In genomic region chr15:30625436-30626193, GRCh38 we compare ENCODE assay signal across 7 cellular contexts.
DNase-seq lines count a peak whose midpoint lies in the region; ATAC-seq, FAIRE-seq and TF ChIP-seq lines count a peak whose summit lies in the region.
"Not testable (repeated sequence)": the region's sequence is repeated elsewhere in the genome, so short reads cannot be mapped to it uniquely, and the experiment has no call there.

Gene ARHGAP11B, plus strand, starts transcription at chr15:30626128.

- peak within 1 kb of the TSS; percentile 47 for H3K9ac ChIP-seq in endocrine pancreas (ENCODE audit: control insufficient read depth, insufficient read depth, low read length)

- DNase-seq in GM18507 (ENCODE audit: extremely low spot score, insufficient read length, low read depth): peak; percentile 50
- peak; percentile 98 for DNase-seq in NAMALWA (ENCODE audit: low spot score)
- DNase-seq in activated T-cell treated with anti-CD3 and anti-CD28 coated beads for 24 hours (ENCODE audit: low read depth): peak; percentile 93
- DNase-seq in left lung: peak; percentile 93 to 94
- peak; percentile 92 to 93 for DNase-seq in stimulated activated CD4-positive, alpha-beta T cell treated with anti-CD3 and anti-CD28 coated beads, Interleukin-12 subunit alpha, Interleukin-12 subunit beta, amount 100 ng/mL, for 24 hours (ENCODE audit: low read depth in 2 of 2)

- peak; percentile 97 for FAIRE-seq in GM18507 (lab: Jason Lieb, UNC)

- ATAC-seq in HG02759 (IDR thresholded peaks at IDR 0.05; ENCODE audit: unreplicated experiment) (peak; percentile 94), left lung (peak; percentile 97)

- H3K9me3 ChIP-seq in endocrine pancreas (ENCODE audit: control insufficient read depth, low read length); left lung: not testable (repeated sequence)

- H3K4me3 ChIP-seq in endocrine pancreas (ENCODE audit: control insufficient read depth, insufficient read depth, low read length) (peak within 1 kb of the TSS; percentile 67), left lung (peak within 1 kb of the TSS; percentile 55 to 61)

- TF ChIP-seq CTCF in left lung (IDR thresholded peaks at IDR 0.05): not testable (repeated sequence)

- H3K27ac ChIP-seq in left lung: peak within 1 kb of the TSS; percentile 91 to 94

- H3K27me3 ChIP-seq in endocrine pancreas (ENCODE audit: control insufficient read depth, insufficient read depth, low read length); left lung: not testable (repeated sequence)

- intact Hi-C loops in left lung (cut with DNase I): not testable (repeated sequence)

- not testable (repeated sequence) for H3K4me1 ChIP-seq in endocrine pancreas (ENCODE audit: control insufficient read depth, insufficient read depth, low read length)
- H3K4me1 ChIP-seq in left lung: peaks cover 0 to 11% of the 10 kb centered on the region in 2 donors

- not testable (repeated sequence) for H3K36me3 ChIP-seq in endocrine pancreas (ENCODE audit: control insufficient read depth, insufficient read depth, low read length); left lung

Comparison
In these comparisons a context has a peak if more than half of its experiments do, and no peak if none do; other contexts are left out.
1. Peak in every context shown above with its lines: DNase-seq, ATAC-seq, H3K4me3 ChIP-seq and H3K27ac ChIP-seq.